30 cellular contexts compared by ENCODE assay signal in the genomic region with DNA sequence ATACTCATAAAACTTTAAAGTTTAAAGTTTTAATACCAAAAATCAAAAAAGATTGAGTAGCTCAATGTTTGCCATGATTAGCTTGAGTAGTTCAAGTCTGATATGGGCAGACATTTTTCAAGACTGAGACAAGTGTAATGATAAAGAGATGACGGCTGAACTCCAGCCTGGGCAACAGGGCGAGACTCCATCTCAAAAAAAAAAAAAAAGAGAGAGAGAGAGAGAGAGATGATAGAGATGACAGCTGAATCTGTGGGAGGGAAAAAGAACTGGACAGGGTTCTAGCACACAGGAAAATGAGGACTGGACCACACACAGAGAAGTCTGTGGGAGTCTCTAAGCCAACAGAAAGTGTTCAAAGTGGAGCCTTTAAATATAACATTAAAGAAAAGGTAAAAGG.
"Had no signal": no experiment of that assay in that cellular context is flagged by ENCODE, and none has a peak within 500 bp of the region (broad histone marks: within the 10 kb centered on the region; RNA-seq: fewer than 3 reads in every experiment).

No MANE protein-coding gene starts in this region.

- DNase-seq: activated B cell treated with CpG ODN at 0.5 μM for 24 hours; activated CD4-positive, alpha-beta memory T cell treated with anti-CD3 and anti-CD28 coated beads for 36 hours; activated CD4-positive, alpha-beta T cell treated with anti-CD3 and anti-CD28 coated beads for 36 hours; activated CD4-positive, alpha-beta T cell treated with anti-CD3 and anti-CD28 coated beads, Interleukin-2, amount 10 ng/mL, durations not matched to agents 24 days and 14 days; activated CD4-positive, CD25-positive, alpha-beta regulatory T cell treated with anti-CD3 and anti-CD28 coated beads, Interleukin-2, amount 50 U/mL, for 72 hours; activated CD8-positive, alpha-beta memory T cell treated with anti-CD3 and anti-CD28 coated beads, Interleukin-2, amount 10 ng/mL, durations not matched to agents 7 days and 5 days; activated CD8-positive, alpha-beta memory T cell treated with anti-CD3 and anti-CD28 coated beads, Interleukin-2, amount 50 U/mL, for 4 hours; activated CD8-positive, alpha-beta T cell treated with anti-CD3 and anti-CD28 coated beads, Interleukin-2, amount 10 ng/mL, durations not matched to agents 7 days and 5 days; activated effector memory CD4-positive, alpha-beta T cell treated with anti-CD3 and anti-CD28 coated beads, Interleukin-2, amount 50 U/mL, for 16 hours; activated naive CD4-positive, alpha-beta T cell treated with anti-CD3 and anti-CD28 coated beads for 36 hours; activated naive CD8-positive, alpha-beta T cell treated with anti-CD3 and anti-CD28 coated beads for 36 hours; activated naive CD8-positive, alpha-beta T cell treated with anti-CD3 and anti-CD28 coated beads, Interleukin-2, amount 50 U/mL, for 24 hours; activated T-cell treated with anti-CD3 and anti-CD28 coated beads, Interleukin-2, amount 50 U/mL, for 1 hour; activated T-cell treated with anti-CD3 and anti-CD28 coated beads, Interleukin-2, amount 50 U/mL, for 48 hours; adrenal gland; amygdala; central memory CD4-positive, alpha-beta T cell; cerebellar nuclear complex; dorsolateral prefrontal cortex; effector memory CD4-positive, alpha-beta T cell; endodermal cell; foreskin fibroblast; T-helper 1 cell; T-helper 17 cell; T1000; WERI-Rb-1 had no signal

- H3K36me3 ChIP-seq: adrenal gland had no signal

- H3K4me3 ChIP-seq: adrenal gland, body of pancreas, coronary artery, dorsolateral prefrontal cortex had no signal

- ATAC-seq: activated CD4-positive, alpha-beta T cell treated with anti-CD3 and anti-CD28 coated beads for 36 hours; activated CD8-positive, alpha-beta memory T cell treated with anti-CD3 and anti-CD28 coated beads, Interleukin-2, amount 10 ng/mL, durations not matched to agents 7 days and 5 days; activated CD8-positive, alpha-beta T cell treated with anti-CD3 and anti-CD28 coated beads, Interleukin-2, amount 10 ng/mL, durations not matched to agents 7 days and 5 days; activated naive CD8-positive, alpha-beta T cell treated with anti-CD3 and anti-CD28 coated beads, Interleukin-2, amount 50 U/mL, for 24 hours; esophagus mucosa; T-helper 17 cell had no signal

- FAIRE-seq: frontal cortex had no signal

- H3K27ac ChIP-seq: adrenal gland, body of pancreas, coronary artery, dorsolateral prefrontal cortex, WERI-Rb-1 had no signal

- H3K4me1 ChIP-seq: adrenal gland had no signal

- H3K9me3 ChIP-seq: adrenal gland, body of pancreas had no signal

- H3K27me3 ChIP-seq: adrenal gland, body of pancreas, dorsolateral prefrontal cortex had no signal
